1 cellular context compared by ENCODE assay signal in genomic region chr22:49968313-49968830, GRCh38.
TF ChIP-seq lines count a peak whose summit lies in the region.

No MANE protein-coding gene starts in this region.

TF ChIP-seq in WTC11, 78 proteins besides CTCF, POLR2A, EP300 and RAD21 (continued from another document):
- TF ChIP-seq STAT6 (CRISPR knock-in tag; conservative IDR thresholded peaks at IDR 0.05; ENCODE audit: low read depth) = no peak
- TF ChIP-seq EMX1 (CRISPR knock-in tag; IDR thresholded peaks at IDR 0.05) = no peak
- TF ChIP-seq ZNF671 (CRISPR knock-in tag; IDR thresholded peaks at IDR 0.05) = no peak
- no peak for TF ChIP-seq ZMAT4 (CRISPR knock-in tag; IDR thresholded peaks at IDR 0.05)
- TF ChIP-seq ETV6 (CRISPR knock-in tag; IDR thresholded peaks at IDR 0.05) = no peak
- no peak for TF ChIP-seq ZNF138 (CRISPR knock-in tag; conservative IDR thresholded peaks at IDR 0.05)
